Comparison of ENCODE assay signal across 8 cellular contexts in genomic region chr1:39410915-39411436, GRCh38.
DNase-seq lines count a peak whose midpoint lies in the region; ATAC-seq and TF ChIP-seq lines count a peak whose summit lies in the region.

No MANE protein-coding gene starts in this region.

- 46% methylated on average over 3 of the region's 3 CpGs for whole genome bisulfite sequencing in HUES64
- 32 to 41% (median 36%) methylated on average over 3 of the region's 3 CpGs for WGBS in adrenal gland, 4 donors
- WGBS in psoas muscle, 3 donors, result 16 to 21% (median 19%) methylated on average over 3 of the region's 3 CpGs

- peaks cover 38 to 73% (median 59%) of the 10 kb centered on the region in 4 donors for H3K4me1 Mint-ChIP-seq in CD4-positive, alpha-beta memory T cell

- H3K9me3 ChIP-seq in CD4-positive, alpha-beta memory T cell (ENCODE audit: control insufficient read depth in 1 of 2, low read length in 2 of 2), result no peaks in the 10 kb centered on the region
- no peaks in the 10 kb centered on the region for H3K9me3 ChIP-seq in HUES64 (ENCODE audit: insufficient read depth, low read depth, low read length)
- no peaks in the 10 kb centered on the region for H3K9me3 ChIP-seq in adrenal gland (replicated peaks in 1 of 3)
- no peaks in the 10 kb centered on the region for H3K9me3 ChIP-seq in psoas muscle

- DNase-seq in CD4-positive, alpha-beta memory T cell, result peak; percentile 58 to 82 (median 66)
- peak; percentile 68 to 90 (median 84) for DNase-seq in adrenal gland
- DNase-seq in left ventricle myocardium superior, result peak; percentile 90
- DNase-seq in psoas muscle, result peak; percentile 82 to 91

- POLR2A ChIA-PET in CD4-positive, alpha-beta memory T cell (lab: Charles Lee; ENCODE audit: partially characterized antibody), result interaction anchor here (1.0 to 2.2 kb wide), 6 partner anchors 12 to 99 kb away, joined by 3 to 12 read pairs (median 3); no protein-coding TSS in a partner anchor

- no peak overlapping the region; the same call in 1 of the 2 replicates for H3K9ac ChIP-seq in HUES64 (ENCODE audit: low read depth, low read length)

- intact Hi-C loops in CD4-positive, alpha-beta memory T cell (cut with micrococcal nuclease), result loop anchor here (1.0 to 10.0 kb wide), 3 partner anchors 46 to 313 kb away; no protein-coding TSS in a partner anchor
- intact Hi-C loops in adrenal gland (cut with DNase I) (no loop called here), left ventricle myocardium superior (cut with micrococcal nuclease) (no loop called here), psoas muscle (cut with DNase I) (loop anchor here in 1 of 2 donors (10.0 kb wide), 1 partner anchor 316 kb away; no protein-coding TSS in a partner anchor)

- no peak overlapping the region for H3K4me3 ChIP-seq in CD4-positive, alpha-beta memory T cell (ENCODE audit: low read length in 2 of 2)
- H3K4me3 ChIP-seq in HUES64 (ENCODE audit: low read length), result peak overlapping the region; percentile 80
- peak overlapping the region in 1 of 4 donors; percentile 29 for H3K4me3 ChIP-seq in adrenal gland
- peak overlapping the region; percentile 84 for H3K4me3 ChIP-seq in psoas muscle

- H3K36me3 ChIP-seq in CD4-positive, alpha-beta memory T cell (ENCODE audit: insufficient read depth, low read length), result peaks cover 7% of the 10 kb centered on the region
- H3K36me3 ChIP-seq in HUES64 (ENCODE audit: insufficient read depth, low read length), result peaks cover 32% of the 10 kb centered on the region
- no peaks in the 10 kb centered on the region for H3K36me3 ChIP-seq in adrenal gland (replicated peaks in 1 of 2)
- peaks cover 0 to 14% of the 10 kb centered on the region in 2 donors for H3K36me3 ChIP-seq in psoas muscle (ENCODE audit: insufficient read depth in 1 of 2, low read depth in 1 of 2)

- H3K27ac Mint-ChIP-seq in CD4-positive, alpha-beta memory T cell, result peak overlapping the region; percentile 14 to 71 (median 48)

- CTCF ChIA-PET in CD4-positive, alpha-beta memory T cell (lab: Charles Lee; ENCODE audit: partially characterized antibody), result interaction anchor here (0.8 to 4.3 kb wide), 23 partner anchors 9 to 313 kb away, joined by 3 to 61 read pairs (median 6); no protein-coding TSS in a partner anchor

- H3K27ac ChIP-seq in CD4-positive, alpha-beta memory T cell (ENCODE audit: low read depth, low read length), result no peak overlapping the region
- H3K27ac ChIP-seq in HUES64 (ENCODE audit: low read depth, low read length) (no peak overlapping the region), adrenal gland (peak overlapping the region in 2 of 5 donors; percentile 44 to 56), psoas muscle (peak overlapping the region; percentile 87)

- H3K36me3 Mint-ChIP-seq in CD4-positive, alpha-beta memory T cell, result peaks cover 6 to 29% of the 10 kb centered on the region in 2 donors

- no peaks in the 10 kb centered on the region for H3K27me3 ChIP-seq in CD4-positive, alpha-beta memory T cell (ENCODE audit: insufficient read depth, low read length)
- no peaks in the 10 kb centered on the region for H3K27me3 ChIP-seq in HUES64 (ENCODE audit: insufficient read depth, low read length)
- H3K27me3 ChIP-seq in adrenal gland, result no peaks in the 10 kb centered on the region
- H3K27me3 ChIP-seq in psoas muscle (ENCODE audit: insufficient read depth in 3 of 3, low read length in 2 of 3), result no peaks in the 10 kb centered on the region

- peak; percentile 44 for ATAC-seq in SK-N-SH treated with all-trans-retinoic acid at 6 μM for 48 hours
- peak; percentile 34 for ATAC-seq in left ventricle myocardium superior
- ATAC-seq in psoas muscle, result peak; percentile 17 to 59 (median 52)
- no peak for ATAC-seq in HG03280 (IDR thresholded peaks at IDR 0.05; ENCODE audit: unreplicated experiment)
- no peak for ATAC-seq in GM18505 (IDR thresholded peaks at IDR 0.05; ENCODE audit: unreplicated experiment)

- peaks cover 45% of the 10 kb centered on the region for H3K4me1 ChIP-seq in CD4-positive, alpha-beta memory T cell (ENCODE audit: insufficient read depth, low read length)
- H3K4me1 ChIP-seq in HUES64 (ENCODE audit: insufficient read depth, low read length) (peaks cover 38% of the 10 kb centered on the region), adrenal gland (replicated peaks in 1 of 2) (peaks cover 24 to 61% of the 10 kb centered on the region in 2 donors), psoas muscle (peaks cover 69% of the 10 kb centered on the region)

- TF ChIP-seq POLR2A in adrenal gland (IDR thresholded peaks at IDR 0.05) (peak in 1 of 2 donors; percentile 29), GM18505 (IDR thresholded peaks at IDR 0.05; ENCODE audit: borderline replicate concordance, extremely low read depth, insufficient read depth, insufficient read length) (no peak)

- no peaks in the 10 kb centered on the region for H3K27me3 Mint-ChIP-seq in CD4-positive, alpha-beta memory T cell

- TF ChIP-seq CTCF in adrenal gland (IDR thresholded peaks at IDR 0.05) (peak; percentile 56 to 79 (median 71)), psoas muscle (IDR thresholded peaks at IDR 0.05) (peak; percentile 59)

- no peaks in the 10 kb centered on the region for H3K9me3 Mint-ChIP-seq in CD4-positive, alpha-beta memory T cell

- H3K4me3 Mint-ChIP-seq in CD4-positive, alpha-beta memory T cell, result peak overlapping the region in 5 of 8 donors; percentile 22 to 54 (median 42)

TF ChIP-seq in SK-N-SH treated with all-trans-retinoic acid at 6 μM for 48 hours, 23 proteins besides CTCF, POLR2A, EP300 and RAD21:
- no peak for TF ChIP-seq OSR1 (CRISPR knock-in tag; IDR thresholded peaks at IDR 0.05)
- no peak for TF ChIP-seq ESRRG (CRISPR knock-in tag; IDR thresholded peaks at IDR 0.05)
- TF ChIP-seq ZNF8 (CRISPR knock-in tag; IDR thresholded peaks at IDR 0.05), result no peak
- no peak for TF ChIP-seq ISL1 (CRISPR knock-in tag; IDR thresholded peaks at IDR 0.05)
- no peak for TF ChIP-seq ZFP3 (CRISPR knock-in tag; IDR thresholded peaks at IDR 0.05)
- no peak for TF ChIP-seq ZC3H10 (CRISPR knock-in tag; IDR thresholded peaks at IDR 0.05)
- TF ChIP-seq ZNF70 (CRISPR knock-in tag; IDR thresholded peaks at IDR 0.05), result no peak
- no peak for TF ChIP-seq ZNF565 (CRISPR knock-in tag; conservative IDR thresholded peaks at IDR 0.05; ENCODE audit: low read depth)
- TF ChIP-seq RARB (CRISPR knock-in tag; IDR thresholded peaks at IDR 0.05), result no peak

Comparison
In these comparisons a context has a peak if more than half of its experiments do, and no peak if none do; other contexts are left out.
1. H3K4me3 ChIP-seq: peak in HUES64 (single experiment) and psoas muscle (single experiment); none in CD4-positive, alpha-beta memory T cell (0 of 2).
2. ATAC-seq: peak in SK-N-SH treated with all-trans-retinoic acid at 6 μM for 48 hours (single experiment), left ventricle myocardium superior (single experiment) and psoas muscle (4 of 4); none in HG03280 (single experiment) and GM18505 (single experiment).
3. Peak in every context shown above with its lines, with median percentiles within 50 percentile points of each other: DNase-seq.